In the genomic region with DNA sequence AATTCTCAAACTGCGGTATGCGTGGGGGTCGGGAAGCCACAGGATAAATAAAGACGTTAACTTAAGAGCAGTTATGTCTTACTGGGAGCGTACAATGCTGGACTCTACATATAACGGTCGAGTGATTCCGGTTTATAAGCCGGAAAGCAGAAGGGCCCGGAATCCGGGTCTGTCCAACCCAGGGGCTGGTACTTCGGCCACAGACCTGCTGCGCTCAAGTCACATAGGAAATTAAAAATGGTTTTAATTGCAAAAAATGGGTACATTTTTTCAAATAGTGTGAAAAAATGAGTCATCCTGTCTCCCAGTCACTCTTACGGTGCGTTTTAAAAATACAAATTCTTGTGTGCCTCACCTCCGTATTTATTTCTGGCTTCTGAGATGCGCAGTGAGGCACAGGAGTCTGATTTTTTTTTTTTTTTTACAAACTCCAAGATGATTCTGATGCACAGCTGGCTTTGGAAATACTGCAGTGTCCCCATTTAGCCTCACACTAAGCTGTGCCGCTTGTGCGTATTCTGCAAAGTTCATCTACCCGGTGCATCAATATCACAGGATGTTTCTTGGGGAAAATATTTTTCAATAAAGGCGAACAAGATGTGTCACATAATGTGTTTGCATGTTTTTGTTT, we compare ENCODE assay signal across 8 cellular contexts. TPM values are rescaled to one million over a fixed set of nuclear protein-coding genes. Genes with fewer than 3 reads are reported as not detected.
A peak's percentile ranks its signal among the peaks of the same experiment; 100 is the strongest.
DNase-seq lines count a peak whose midpoint lies in the region; ATAC-seq, FAIRE-seq and TF ChIP-seq lines count a peak whose summit lies in the region.

No MANE protein-coding gene starts in this region.

- no peaks in the 10 kb centered on the region for H3K9me3 Mint-ChIP-seq in CD8-positive, alpha-beta memory T cell

- H3K4me1 ChIP-seq in CD8-positive, alpha-beta memory T cell (ENCODE audit: insufficient read depth, low read length), result peaks cover 12% of the 10 kb centered on the region
- H3K4me1 ChIP-seq in HCT116 (ENCODE audit: control insufficient read depth in 1 of 2, insufficient read depth in 2 of 2, low read length in 2 of 2) (peaks cover 4 to 32% of the 10 kb centered on the region in 2 experiments; a peak in 3 of 4 replicates), pancreas (peaks cover 0 to 10% (median 0%) of the 10 kb centered on the region in 3 donors)

- no peaks in the 10 kb centered on the region for H3F3A ChIP-seq in SU-DHL-6 (ENCODE audit: insufficient read depth)

- peaks cover 0 to 54% (median 5%) of the 10 kb centered on the region in 3 donors for H3K36me3 Mint-ChIP-seq in CD8-positive, alpha-beta memory T cell

- 9 to 10% methylated on average over 21 of the region's 21 CpGs for WGBS in pancreas, 2 donors

- TF ChIP-seq POLR2A in HCT116 (IDR thresholded peaks at IDR 0.05; ENCODE audit: borderline replicate concordance, extremely low read depth, insufficient read depth, insufficient read length), result no peak

- H3K4me1 Mint-ChIP-seq in CD8-positive, alpha-beta memory T cell, result peaks cover 26 to 42% (median 27%) of the 10 kb centered on the region in 3 donors

- TSS peak; percentile 72 for BruUV-seq in HCT116 (replicated peaks; lab: Mats Ljungman, UMichigan)

- H3K9ac ChIP-seq in HCT116 (ENCODE audit: low read length), result peak overlapping the region; percentile 98
- peak overlapping the region; percentile 99 for H3K9ac ChIP-seq in SU-DHL-6 (ENCODE audit: low read length)

- DNase-seq in CD8-positive, alpha-beta memory T cell, result no peak
- no peak for DNase-seq in HCT116 (ENCODE audit: low read depth, low spot score)
- DNase-seq in fibroblast of the aortic adventitia (ENCODE audit: low read depth), result no peak
- DNase-seq in pancreas, result peak in 1 of 6 donors; percentile 0
- no peak for DNase-seq in NCI-H774 (lab: John Stamatoyannopoulos, UW)
- no peak for DNase-seq in SHP77 (lab: John Stamatoyannopoulos, UW)

- no peaks in the 10 kb centered on the region for H3K9me3 ChIP-seq in CD8-positive, alpha-beta memory T cell (ENCODE audit: low read length)
- H3K9me3 ChIP-seq in HCT116 (ENCODE audit: control insufficient read depth in 1 of 2, insufficient read depth in 1 of 2, low read depth in 1 of 2, low read length in 2 of 2) (no peaks in the 10 kb centered on the region), SU-DHL-6 (ENCODE audit: insufficient read depth, low read length) (no peaks in the 10 kb centered on the region), pancreas (no peaks in the 10 kb centered on the region)

- no peaks in the 10 kb centered on the region for H4K20me1 ChIP-seq in HCT116 (ENCODE audit: insufficient read depth)
- no peaks in the 10 kb centered on the region for H4K20me1 ChIP-seq in SU-DHL-6 (ENCODE audit: low read depth, low read length)

- RAD21 ChIA-PET in HCT116 (lab: Charles Lee; ENCODE audit: low non-redundant PET in 1 of 2, low total read pairs in 2 of 2, uncharacterized antibody in 2 of 2, unreplicated experiment in 2 of 2), result no interaction called here

- CTCF ChIA-PET in CD8-positive, alpha-beta memory T cell (lab: Charles Lee), result interaction anchor here (3.4 to 4.1 kb wide), 2 partner anchors 35 to 45 kb away, joined by 39 to 46 read pairs; partner anchors contain the start of genes CTSA, NEURL2, SPATA25 and ZNF335
- CTCF ChIA-PET in HCT116 (lab: Charles Lee), result interaction anchor here (2.6 kb wide), 1 partner anchor 34 kb away, joined by 30 read pairs; no protein-coding TSS in a partner anchor

- ATAC-seq in HCT116, result peak; percentile 9; the same call in 1 of the 2 replicates
- peak in 3 of 4 donors; percentile 12 to 19 (median 17) for ATAC-seq in pancreas
- no peak for ATAC-seq in GM19463 (IDR thresholded peaks at IDR 0.05; ENCODE audit: unreplicated experiment)

- POLR2A ChIA-PET in CD8-positive, alpha-beta memory T cell (lab: Charles Lee), result interaction anchor here (0.6 to 4.6 kb wide), 20 partner anchors 10 to 429 kb away, joined by 3 to 113 read pairs (median 4); partner anchors contain the start of genes ACOT8, CTSA, MMP9 and PLTP
- POLR2A ChIA-PET in HCT116 (lab: Charles Lee), result interaction anchor here (0.6 to 2.6 kb wide), 11 partner anchors 11 to 200 kb away, joined by 3 to 36 read pairs (median 5); partner anchors contain the start of genes ZNF335 and ZSWIM1

- H3K79me2 ChIP-seq in HCT116 (ENCODE audit: insufficient read depth, low read length), result peaks cover 31% of the 10 kb centered on the region
- H3K79me2 ChIP-seq in SU-DHL-6 (ENCODE audit: insufficient read depth, low read length), result peaks cover 27% of the 10 kb centered on the region

- H3K27me3 ChIP-seq in CD8-positive, alpha-beta memory T cell (ENCODE audit: insufficient read depth, low read length, poor library complexity, severe bottlenecking), result no peaks in the 10 kb centered on the region
- H3K27me3 ChIP-seq in HCT116 (ENCODE audit: insufficient read depth, low read length) (no peaks in the 10 kb centered on the region), SU-DHL-6 (ENCODE audit: low read length) (no peaks in the 10 kb centered on the region), pancreas (no peaks in the 10 kb centered on the region)

- peak overlapping the region; percentile 93 to 99 (median 96) for H3K27ac Mint-ChIP-seq in CD8-positive, alpha-beta memory T cell

- H3K4me3 ChIP-seq in CD8-positive, alpha-beta memory T cell (ENCODE audit: low read length), result peak overlapping the region; percentile 88
- peak overlapping the region; percentile 91 to 94 for H3K4me3 ChIP-seq in HCT116 (replicated peaks in 1 of 2; ENCODE audit: low read depth in 1 of 2, low read length in 2 of 2)
- peak overlapping the region; percentile 85 for H3K4me3 ChIP-seq in SU-DHL-6 (ENCODE audit: insufficient read depth, low read length, poor library complexity, severe bottlenecking)
- peak overlapping the region; percentile 71 for H3K4me3 ChIP-seq in fibroblast of the aortic adventitia (ENCODE audit: low read depth, low read length)
- H3K4me3 ChIP-seq in pancreas, result peak overlapping the region; percentile 44 to 100 (median 86)

- peak overlapping the region; percentile 95 for H3K27ac ChIP-seq in CD8-positive, alpha-beta memory T cell (ENCODE audit: low read depth, low read length)
- H3K27ac ChIP-seq in HCT116 (ENCODE audit: low read depth, low read length) (peak overlapping the region; percentile 49), SU-DHL-6 (ENCODE audit: low read depth, low read length) (peak overlapping the region; percentile 10; the same call in 1 of the 2 replicates), pancreas (peak overlapping the region; percentile 99 to 100 (median 100))

- no peaks in the 10 kb centered on the region for H3K27me3 Mint-ChIP-seq in CD8-positive, alpha-beta memory T cell

- peak overlapping the region; percentile 90 to 98 (median 92) for H3K4me3 Mint-ChIP-seq in CD8-positive, alpha-beta memory T cell

- intact Hi-C loops in HCT116 (cut with micrococcal nuclease), result loop anchor here (10.0 kb wide), 2 partner anchors 101 to 391 kb away; partner anchors contain the start of genes EPPIN and SNX21
- intact Hi-C loops in pancreas (cut with DNase I), result no loop called here

- no peak for TF ChIP-seq CTCF in HCT116 (IDR thresholded peaks at IDR 0.05 in 2 of 3, conservative IDR thresholded peaks at IDR 0.05 in 1 of 3; ENCODE audit: borderline replicate concordance in 1 of 3, insufficient read depth in 1 of 3, low read depth in 2 of 3, low read length in 2 of 3)
- no peak for TF ChIP-seq CTCF in SU-DHL-6 (IDR thresholded peaks at IDR 0.05; ENCODE audit: insufficient read depth, low read length, poor library complexity, severe bottlenecking)
- TF ChIP-seq CTCF in fibroblast of the aortic adventitia (IDR thresholded peaks at IDR 0.05; ENCODE audit: insufficient read depth, low read length), result no peak
- TF ChIP-seq CTCF in pancreas (IDR thresholded peaks at IDR 0.05), result no peak

- H3K9me2 ChIP-seq in HCT116 (ENCODE audit: insufficient read depth) (no peaks in the 10 kb centered on the region), SU-DHL-6 (replicated peaks; ENCODE audit: insufficient read depth, low read length) (no peaks in the 10 kb centered on the region)

- H3K4me2 ChIP-seq in HCT116 (ENCODE audit: low read length), result peak overlapping the region; percentile 76
- peak overlapping the region; percentile 85 for H3K4me2 ChIP-seq in SU-DHL-6 (ENCODE audit: low read depth, low read length, poor library complexity, severe bottlenecking)

- FAIRE-seq in pancreas (lab: Jason Lieb, UNC), result no peak

- H2AFZ ChIP-seq in HCT116 (ENCODE audit: low read depth, low read length, poor library complexity, severe bottlenecking) (no peak overlapping the region), SU-DHL-6 (ENCODE audit: low read depth, low read length, severe bottlenecking) (no peak overlapping the region)

- no peak for TF ChIP-seq RAD21 in HCT116 (IDR thresholded peaks at IDR 0.05; ENCODE audit: low read depth)

- peaks cover 33% of the 10 kb centered on the region for H3K36me3 ChIP-seq in CD8-positive, alpha-beta memory T cell (ENCODE audit: insufficient read depth, low read length)
- H3K36me3 ChIP-seq in HCT116 (ENCODE audit: control insufficient read depth in 1 of 2, insufficient read depth in 2 of 2, low read length in 2 of 2) (peaks cover 14 to 27% of the 10 kb centered on the region in 2 experiments), SU-DHL-6 (ENCODE audit: low read length) (peaks cover 8% of the 10 kb centered on the region), pancreas (peaks cover 11 to 33% (median 28%) of the 10 kb centered on the region in 3 donors)

RNA-seq across cellular contexts. Expression of gene PCIF1, which starts 1.0 kb away (rescaled TPM):
- 10 to 100 TPM; 33.6 to 34.1 TPM for total RNA-seq in CD8-positive, alpha-beta memory T cell
- 88.0 TPM for polyA plus RNA-seq in CD8-positive, alpha-beta memory T cell
- total RNA-seq in HCT116 (2021; ENCODE audit: unreplicated experiment) (31.8 TPM), fibroblast of the aortic adventitia (ENCODE audit: low replicate concordance) (12.1 and 15.9 TPM in 2 replicates), pancreas (10 to 100 TPM; 13.3 to 19.2 (median 17.7) TPM)
- polyA plus RNA-seq in HCT116 (2012), result 32.4 and 33.1 TPM in 2 replicates
- 10 to 100 TPM; 22.9 to 34.9 TPM for polyA plus RNA-seq in pancreas

RNA-seq across cellular contexts. Expression of gene PLTP, which starts 23.6 kb away (rescaled TPM):
- total RNA-seq in CD8-positive, alpha-beta memory T cell, result 1 to 10 TPM; 2.5 to 3.2 TPM
- 0.45 TPM for polyA plus RNA-seq in CD8-positive, alpha-beta memory T cell
- total RNA-seq in HCT116 (2021; ENCODE audit: unreplicated experiment), result 4.7 TPM
- 7.1 and 7.5 TPM in 2 replicates for polyA plus RNA-seq in HCT116 (2012)
- 66.9 and 107 TPM in 2 replicates for total RNA-seq in fibroblast of the aortic adventitia (ENCODE audit: low replicate concordance)
- 100 to 1,000 TPM in 2 of 6 donors, 10 to 100 TPM in 4; 70.4 to 158 (median 95.1) TPM for total RNA-seq in pancreas
- 10 to 100 TPM; 35.5 to 56.8 TPM for polyA plus RNA-seq in pancreas

RNA-seq across cellular contexts. Expression of gene ZNF335, which starts 36.5 kb away (rescaled TPM):
- 10 to 100 TPM; 37.5 to 38.3 TPM for total RNA-seq in CD8-positive, alpha-beta memory T cell
- 14.6 TPM for polyA plus RNA-seq in CD8-positive, alpha-beta memory T cell
- total RNA-seq in HCT116 (2021; ENCODE audit: unreplicated experiment) (20.8 TPM), fibroblast of the aortic adventitia (ENCODE audit: low replicate concordance) (18.2 and 20.9 TPM in 2 replicates), pancreas (10 to 100 TPM in 2 of 6 donors, 1 to 10 TPM in 4; 7.4 to 11.0 (median 7.5) TPM)
- 17.5 and 19.2 TPM in 2 replicates for polyA plus RNA-seq in HCT116 (2012)
- 10 to 100 TPM; 24.4 to 27.4 TPM for polyA plus RNA-seq in pancreas

RNA-seq across cellular contexts. Expression of gene CTSA, which starts 44.4 kb away (rescaled TPM):
- 10 to 100 TPM; 81.1 to 82.1 TPM for total RNA-seq in CD8-positive, alpha-beta memory T cell
- polyA plus RNA-seq in CD8-positive, alpha-beta memory T cell, result 219 TPM
- total RNA-seq in HCT116 (2021; ENCODE audit: unreplicated experiment), result 109 TPM
- 116 and 130 TPM in 2 replicates for polyA plus RNA-seq in HCT116 (2012)
- total RNA-seq in fibroblast of the aortic adventitia (ENCODE audit: low replicate concordance), result 56.2 and 166 TPM in 2 replicates
- 10 to 100 TPM; 27.6 to 97.8 (median 41.5) TPM for total RNA-seq in pancreas
- polyA plus RNA-seq in pancreas, result 100 to 1,000 TPM in 1 of 2 donors, 10 to 100 TPM in 1; 89.3 to 103 TPM

RNA-seq across cellular contexts. Expression of gene NEURL2, which starts 44.5 kb away (rescaled TPM):
- total RNA-seq in CD8-positive, alpha-beta memory T cell, result 1 to 10 TPM; 2.7 to 2.8 TPM
- 0.94 TPM for polyA plus RNA-seq in CD8-positive, alpha-beta memory T cell
- 0.96 TPM for total RNA-seq in HCT116 (2021; ENCODE audit: unreplicated experiment)
- polyA plus RNA-seq in HCT116 (2012), result 0.27 and 0.59 TPM in 2 replicates
- total RNA-seq in fibroblast of the aortic adventitia (ENCODE audit: low replicate concordance), result 6.8 and 7.0 TPM in 2 replicates
- total RNA-seq in pancreas, result 1 to 10 TPM; 1.6 to 3.8 (median 2.2) TPM
- polyA plus RNA-seq in pancreas, result 1 to 10 TPM; 4.7 to 5.3 TPM

Comparison
In these comparisons a context has a peak if more than half of its experiments do, and no peak if none do; other contexts are left out.
1. H3K27ac ChIP-seq: peak in every context shown above with its lines; median percentile 100 in pancreas; 95 in CD8-positive, alpha-beta memory T cell; 49 in HCT116; 10 in SU-DHL-6.
2. RNA of gene PLTP, which starts 23.6 kb away (total RNA-seq): 66.9 to 107 TPM in fibroblast of the aortic adventitia and 70.4 to 158 TPM in pancreas; 4.7 TPM in HCT116 (single experiment) and 2.5 to 3.2 TPM in CD8-positive, alpha-beta memory T cell; every median in the first group is over 10 times any median in the second.
3. Peak in every context shown above with its lines, with median percentiles within 50 percentile points of each other: H3K4me3 ChIP-seq.